Comparison of ENCODE assay signal across 18 cellular contexts in the genomic region with DNA sequence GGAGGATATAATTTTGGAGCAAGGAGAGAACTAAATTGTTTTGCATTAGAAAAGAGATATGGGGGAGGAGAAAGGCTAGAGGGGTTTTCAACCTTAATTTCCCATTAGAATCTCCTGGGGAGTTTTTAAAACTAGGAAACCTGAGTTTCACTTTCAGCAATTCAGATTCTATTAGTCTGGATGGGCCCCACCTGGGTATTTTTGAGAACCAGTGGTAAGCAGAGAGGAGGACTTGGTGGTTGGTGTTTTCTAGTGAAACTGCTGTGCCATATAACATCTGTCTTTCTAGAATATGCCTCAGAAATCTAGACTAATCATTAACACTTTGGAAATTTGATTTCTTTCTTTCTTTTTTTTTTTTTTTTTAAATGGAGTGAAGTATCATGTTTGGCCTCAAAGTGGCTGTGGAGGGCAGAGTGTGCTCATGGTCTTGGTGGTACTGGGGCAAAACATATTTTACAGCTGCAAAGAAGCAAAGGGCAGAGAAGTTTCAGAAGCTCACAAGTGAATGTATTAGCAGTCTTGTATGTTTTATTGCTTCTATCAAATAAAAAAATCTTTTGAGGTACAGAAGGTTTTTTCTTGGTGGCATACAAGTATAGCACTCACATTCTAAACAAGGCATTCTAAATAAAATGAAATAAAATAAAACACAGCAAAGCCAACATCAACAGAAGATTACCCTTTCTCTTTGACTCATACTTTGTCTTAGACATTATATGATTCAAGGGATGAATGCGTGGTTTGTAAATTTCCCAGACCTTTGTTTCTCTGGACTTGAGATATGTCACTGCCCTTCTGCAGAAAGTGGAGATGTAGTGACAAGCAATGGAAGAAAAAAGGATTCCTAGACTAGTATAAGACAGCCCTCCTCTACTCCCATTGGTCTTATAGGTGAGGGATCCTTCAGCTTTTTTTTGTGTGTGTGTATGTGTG. TPM values are rescaled to one million over a fixed set of nuclear protein-coding genes. Genes with fewer than 3 reads are reported as not detected.
DNase-seq lines count a peak whose midpoint lies in the region; ATAC-seq and TF ChIP-seq lines count a peak whose summit lies in the region.
"Had no signal": no experiment of that assay in that cellular context is flagged by ENCODE, and none has a peak within 500 bp of the region (broad histone marks: within the 10 kb centered on the region; RNA-seq: fewer than 3 reads in every experiment).

No MANE protein-coding gene starts in this region.

- intact Hi-C loops in A673 (cut with micrococcal nuclease; ENCODE audit: unreplicated experiment): no loop called here

- DNase-seq in GM12865 (ENCODE audit: low read depth) (peak; percentile 54), NCI-H1694 (lab: John Stamatoyannopoulos, UW) (no peak), A673 (ENCODE audit: low spot score) (no peak)
- DNase-seq in activated T-cell treated with anti-CD3 and anti-CD28 coated beads, Interleukin-2, amount 50 U/mL, for 24 hours: no peak
- DNase-seq in stimulated activated CD8-positive, alpha-beta memory T cell treated with anti-CD3 and anti-CD28 coated beads, Interleukin-4, amount 100 ng/mL, for 48 hours: no peak
- DNase-seq: activated CD4-positive, CD25-positive, alpha-beta regulatory T cell treated with anti-CD3 and anti-CD28 coated beads, Interleukin-2, amount 50 U/mL, for 72 hours; COR-L47; effector CD8-positive, alpha-beta T cell; left lung; NCI-H2029 treated with DMSO at 0.1 percent for 48 hours; spleen had no signal

- BruUV-seq in A673 (replicated peaks; lab: Mats Ljungman, UMichigan): no TSS peak

- TF ChIP-seq CTCF in GM12865 (IDR thresholded peaks at IDR 0.05; ENCODE audit: insufficient read depth, low read depth, low read length, missing control alignments): no peak
- TF ChIP-seq CTCF in A673 (conservative IDR thresholded peaks at IDR 0.05; ENCODE audit: low read depth, low read length): no peak

- H3K4me3 Mint-ChIP-seq in activated T-cell treated with anti-CD3 and anti-CD28 coated beads, Interleukin-2, amount 50 U/mL, for 24 hours: no peak overlapping the region
- H3K4me3 Mint-ChIP-seq: activated T-helper 1 cell treated with anti-CD3 and anti-CD28 coated beads, Interleukin-12 subunit alpha, Interleukin-12 subunit beta, Interleukin-2, Interleukin-4 antibody, amounts not matched to agents 30 ng/mL and 10 ng/mL and 1 ng/mL, durations not matched to agents 14 hours and 24 hours and 36 hours; neural crest cell had no signal

- H3K27me3 Mint-ChIP-seq in activated T-cell treated with anti-CD3 and anti-CD28 coated beads, Interleukin-2, amount 50 U/mL, for 24 hours: peaks cover 10% of the 10 kb centered on the region

- WGBS in esophagus, 2 donors: 65 to 83% methylated on average over 1 of the region's 1 CpG

- H3K4me3 ChIP-seq in GM12865 (ENCODE audit: low read depth, low read length): no peak overlapping the region
- no peak overlapping the region for H3K4me3 ChIP-seq in esophagus (ENCODE audit: low read depth in 1 of 2, low read length in 2 of 2)
- H3K4me3 ChIP-seq in A673 (ENCODE audit: low read depth, low read length, poor library complexity, severe bottlenecking): no peak overlapping the region
- H3K4me3 ChIP-seq: A549, left lung, spleen had no signal

- H3K27ac ChIP-seq in esophagus (ENCODE audit: low read depth in 2 of 2, low read length in 1 of 2): peak overlapping the region; percentile 30 to 45
- H3K27ac ChIP-seq in A673 (ENCODE audit: low read depth, low read length, poor library complexity, severe bottlenecking): no peak overlapping the region
- H3K27ac ChIP-seq: A549, left lung, spleen had no signal

- peaks cover 1% of the 10 kb centered on the region for H3K4me1 Mint-ChIP-seq in activated T-cell treated with anti-CD3 and anti-CD28 coated beads, Interleukin-2, amount 50 U/mL, for 24 hours (ENCODE audit: low read depth)

- H3K9me3 ChIP-seq in esophagus (ENCODE audit: control insufficient read depth in 2 of 2, insufficient read depth in 1 of 2, low read depth in 1 of 2, low read length in 1 of 2) (no peaks in the 10 kb centered on the region), A673 (ENCODE audit: low read depth, low read length, poor library complexity, severe bottlenecking) (no peaks in the 10 kb centered on the region)
- H3K9me3 ChIP-seq: A549, left lung, spleen had no signal

- CTCF ChIA-PET in A673 (lab: Charles Lee): no interaction called here

- ATAC-seq in GM21717 (IDR thresholded peaks at IDR 0.05; ENCODE audit: unreplicated experiment) (peak; percentile 62), HG03378 (IDR thresholded peaks at IDR 0.05; ENCODE audit: unreplicated experiment) (peak; percentile 64)
- ATAC-seq: A549, left lung had no signal

- no peaks in the 10 kb centered on the region for H3K27me3 ChIP-seq in esophagus (ENCODE audit: control insufficient read depth in 1 of 2, insufficient read depth in 2 of 2, low read length in 2 of 2)
- no peaks in the 10 kb centered on the region for H3K27me3 ChIP-seq in A673 (replicated peaks; ENCODE audit: insufficient read depth, low read depth, low read length, poor library complexity)
- H3K27me3 ChIP-seq: left lung, spleen had no signal

- H3K4me1 ChIP-seq in esophagus (ENCODE audit: control insufficient read depth in 2 of 2, insufficient read depth in 2 of 2, low read length in 1 of 2) (no peaks in the 10 kb centered on the region), A673 (ENCODE audit: insufficient read depth, low read length, poor library complexity, severe bottlenecking) (peaks cover 36% of the 10 kb centered on the region)
- H3K4me1 ChIP-seq: A549 had no signal

- POLR2A ChIA-PET in A673 (lab: Charles Lee; ENCODE audit: low non-redundant PET): no interaction called here

- no peak overlapping the region for H3K27ac Mint-ChIP-seq in activated T-cell treated with anti-CD3 and anti-CD28 coated beads, Interleukin-2, amount 50 U/mL, for 24 hours
- H3K27ac Mint-ChIP-seq: activated T-helper 1 cell treated with anti-CD3 and anti-CD28 coated beads, Interleukin-12 subunit alpha, Interleukin-12 subunit beta, Interleukin-2, Interleukin-4 antibody, amounts not matched to agents 30 ng/mL and 10 ng/mL and 1 ng/mL, durations not matched to agents 14 hours and 24 hours and 36 hours had no signal

- H3K36me3 Mint-ChIP-seq in activated T-cell treated with anti-CD3 and anti-CD28 coated beads, Interleukin-2, amount 50 U/mL, for 24 hours (ENCODE audit: low read depth): no peaks in the 10 kb centered on the region

- no peaks in the 10 kb centered on the region for H3K9me3 Mint-ChIP-seq in activated T-cell treated with anti-CD3 and anti-CD28 coated beads, Interleukin-2, amount 50 U/mL, for 24 hours
- H3K9me3 Mint-ChIP-seq: activated T-helper 1 cell treated with anti-CD3 and anti-CD28 coated beads, Interleukin-12 subunit alpha, Interleukin-12 subunit beta, Interleukin-2, Interleukin-4 antibody, amounts not matched to agents 30 ng/mL and 10 ng/mL and 1 ng/mL, durations not matched to agents 14 hours and 24 hours and 36 hours; neural crest cell had no signal

- H3K36me3 ChIP-seq in esophagus (ENCODE audit: control insufficient read depth in 2 of 2, insufficient read depth in 2 of 2, low read length in 1 of 2): no peaks in the 10 kb centered on the region
- H3K36me3 ChIP-seq in A673 (ENCODE audit: insufficient read depth, low read length, poor library complexity, severe bottlenecking): no peaks in the 10 kb centered on the region
- H3K36me3 ChIP-seq: left lung, spleen had no signal

RNA-seq across cellular contexts. Expression of gene NANOGP8, which starts 22.7 kb away (rescaled TPM):
- under 1 TPM in 1 of 2 donors, not detected in 1; 0.16 TPM for polyA plus RNA-seq in esophagus
- not detected in 2 replicates for total RNA-seq in A673 (2021)
- total RNA-seq: activated T-helper 1 cell treated with anti-CD3 and anti-CD28 coated beads, Interleukin-12 subunit alpha, Interleukin-12 subunit beta, Interleukin-2, Interleukin-4 antibody, amounts not matched to agents 30 ng/mL and 10 ng/mL and 1 ng/mL, durations not matched to agents 14 hours and 24 hours and 36 hours; glomerular endothelial cell; neural crest cell had no signal
- polyA plus RNA-seq: A549, spleen had no signal
